29 cellular contexts compared by ENCODE assay signal in genomic region chr2:27448381-27448780, GRCh38. TPM values are rescaled to one million over a fixed set of nuclear protein-coding genes. Genes with fewer than 3 reads are reported as not detected.
"Had no signal": no experiment of that assay in that cellular context is flagged by ENCODE, and none has a peak within 500 bp of the region (broad histone marks: within the 10 kb centered on the region; RNA-seq: fewer than 3 reads in every experiment).

No MANE protein-coding gene starts in this region.

- DNase-seq: activated CD4-positive, alpha-beta T cell treated with anti-CD3 and anti-CD28 coated beads, Interleukin-2, amount 50 U/mL, for 1 hour; activated CD4-positive, CD25-positive, alpha-beta regulatory T cell; activated CD8-positive, alpha-beta memory T cell treated with anti-CD3 and anti-CD28 coated beads, Interleukin-2, amount 50 U/mL, for 4 hours; activated CD8-positive, alpha-beta T cell treated with anti-CD3 and anti-CD28 coated beads for 36 hours; activated effector memory CD4-positive, alpha-beta T cell treated with Interleukin-2 at 50 U/mL for 16 hours; activated naive CD4-positive, alpha-beta T cell; aorta; central memory CD4-positive, alpha-beta T cell; IMR-90; Kasumi-1; KBM-7; NCI-H1048; NCI-H187 treated with DMSO at 0.1 percent for 48 hours; NCI-H2107; NCI-H2171 treated with DMSO at 0.1 percent for 48 hours; NCI-H226; NCI-H526; NCI-H82; RPMI8226; SJCRH30; SK-N-SH; T-helper 1 cell had no signal

- H3K27me3 Mint-ChIP-seq: activated CD8-positive, alpha-beta T cell treated with anti-CD3 and anti-CD28 coated beads for 36 hours; activated naive CD4-positive, alpha-beta T cell treated with anti-CD3 and anti-CD28 coated beads, Interleukin-2, amount 50 U/mL, for 24 hours had no signal

- H3K9me3 Mint-ChIP-seq: activated CD8-positive, alpha-beta T cell treated with anti-CD3 and anti-CD28 coated beads for 36 hours; activated naive CD4-positive, alpha-beta T cell treated with anti-CD3 and anti-CD28 coated beads, Interleukin-2, amount 50 U/mL, for 24 hours; activated T-helper 1 cell treated with anti-CD3 and anti-CD28 coated beads, Interleukin-12 subunit alpha, Interleukin-12 subunit beta, Interleukin-2, Interleukin-4 antibody, amounts not matched to agents 30 ng/mL and 10 ng/mL and 1 ng/mL, durations not matched to agents 14 hours and 24 hours and 36 hours had no signal

- ATAC-seq: activated CD8-positive, alpha-beta T cell treated with anti-CD3 and anti-CD28 coated beads for 36 hours; Panc1; Right ventricle myocardium inferior had no signal

- H3K4me3 Mint-ChIP-seq: activated CD8-positive, alpha-beta T cell treated with anti-CD3 and anti-CD28 coated beads for 36 hours; activated naive CD4-positive, alpha-beta T cell treated with anti-CD3 and anti-CD28 coated beads, Interleukin-2, amount 50 U/mL, for 24 hours; activated T-helper 1 cell treated with anti-CD3 and anti-CD28 coated beads, Interleukin-12 subunit alpha, Interleukin-12 subunit beta, Interleukin-2, Interleukin-4 antibody, amounts not matched to agents 30 ng/mL and 10 ng/mL and 1 ng/mL, durations not matched to agents 14 hours and 24 hours and 36 hours had no signal

- H3K27ac Mint-ChIP-seq: activated CD8-positive, alpha-beta T cell treated with anti-CD3 and anti-CD28 coated beads for 36 hours; activated T-helper 1 cell treated with anti-CD3 and anti-CD28 coated beads, Interleukin-12 subunit alpha, Interleukin-12 subunit beta, Interleukin-2, Interleukin-4 antibody, amounts not matched to agents 30 ng/mL and 10 ng/mL and 1 ng/mL, durations not matched to agents 14 hours and 24 hours and 36 hours had no signal

RNA-seq across cellular contexts. Expression of gene KRTCAP3, which starts 6.2 kb away (rescaled TPM):
- total RNA-seq: IMR-90 had no signal

RNA-seq across cellular contexts. Expression of gene FNDC4, which starts 46.6 kb away (rescaled TPM):
- total RNA-seq: activated CD8-positive, alpha-beta T cell treated with anti-CD3 and anti-CD28 coated beads for 36 hours; NCI-H460; OCI-LY7; T-helper 2 cell treated with Interferon-gamma antibody and Interleukin-4, amounts not matched to agents 100 ng/mL and 5 ng/mL, for 36 hours had no signal
